1 cellular context compared by ENCODE assay signal in genomic region chr3:22887664-22888291, GRCh38.
TF ChIP-seq lines count a peak whose summit lies in the region.

No MANE protein-coding gene starts in this region.

TF ChIP-seq in IMR-90, 13 proteins besides CTCF, POLR2A, EP300 and RAD21 (continued from another document):
- TF ChIP-seq ELK1 (IDR thresholded peaks at IDR 0.05; ENCODE audit: borderline replicate concordance, low read depth, low read length), result no peak
- TF ChIP-seq CEBPB (IDR thresholded peaks at IDR 0.05; ENCODE audit: low read depth, low read length), result no peak
- no peak for TF ChIP-seq MXI1 (IDR thresholded peaks at IDR 0.05; ENCODE audit: borderline replicate concordance, low read depth, low read length)
- no peak for TF ChIP-seq MAFK (IDR thresholded peaks at IDR 0.05; ENCODE audit: low read depth, low read length)
- TF ChIP-seq RCOR1 (IDR thresholded peaks at IDR 0.05; ENCODE audit: insufficient replicate concordance, low read length), result no peak
